Comparison of ENCODE assay signal across 8 cellular contexts in genomic region chr6:13813011-13813410, GRCh38. TPM values are rescaled to one million over a fixed set of nuclear protein-coding genes. Genes with fewer than 3 reads are reported as not detected.
DNase-seq lines count a peak whose midpoint lies in the region; ATAC-seq and TF ChIP-seq lines count a peak whose summit lies in the region.

No MANE protein-coding gene starts in this region.

- 53 to 57% methylated on average over 7 of the region's 7 CpGs for WGBS in aorta, 2 donors

- TF ChIP-seq CTCF in right atrium auricular region (IDR thresholded peaks at IDR 0.05) = no peak
- no peak for TF ChIP-seq CTCF in lower lobe of right lung (IDR thresholded peaks at IDR 0.05)

- no peaks in the 10 kb centered on the region for H3K36me3 ChIP-seq in right atrium auricular region
- H3K36me3 ChIP-seq in adipocyte (ENCODE audit: control insufficient read depth, insufficient read depth, low read length, severe bottlenecking) = no peaks in the 10 kb centered on the region
- H3K36me3 ChIP-seq in lower lobe of right lung = no peaks in the 10 kb centered on the region
- H3K36me3 ChIP-seq in aorta (ENCODE audit: control insufficient read depth in 1 of 2, insufficient read depth in 2 of 2, low read length in 1 of 2) = peaks cover 0 to 2% of the 10 kb centered on the region in 2 donors

- intact Hi-C loops in left ventricle myocardium superior (cut with micrococcal nuclease) (no loop called here), lower lobe of right lung (cut with DNase I) (no loop called here), aorta (cut with DNase I) (loop anchor here in 1 of 2 donors (5.0 to 10.0 kb wide), 2 partner anchors 101 to 252 kb away; partner anchors contain the start of gene RANBP9)

- DNase-seq in right atrium auricular region (ENCODE audit: low spot score) (no peak), left ventricle myocardium superior (no peak), adipocyte (ENCODE audit: low read depth) (peak; percentile 6), lower lobe of right lung (no peak), aorta (no peak), COR-L47 (lab: John Stamatoyannopoulos, UW) (no peak), SHP77 (lab: John Stamatoyannopoulos, UW) (no peak)

- no peaks in the 10 kb centered on the region for H3K27me3 ChIP-seq in right atrium auricular region
- no peaks in the 10 kb centered on the region for H3K27me3 ChIP-seq in adipocyte (replicated peaks; ENCODE audit: control insufficient read depth, insufficient read depth, low read length)
- H3K27me3 ChIP-seq in lower lobe of right lung (ENCODE audit: low read depth) = no peaks in the 10 kb centered on the region
- no peaks in the 10 kb centered on the region for H3K27me3 ChIP-seq in aorta (ENCODE audit: control insufficient read depth in 1 of 2, insufficient read depth in 2 of 2, low read length in 1 of 2)

- H3K4me1 ChIP-seq in right atrium auricular region (peaks cover 0 to 41% of the 10 kb centered on the region in 2 donors), adipocyte (ENCODE audit: control insufficient read depth, insufficient read depth, low read length) (peaks cover 30% of the 10 kb centered on the region), lower lobe of right lung (peaks cover 39% of the 10 kb centered on the region), aorta (ENCODE audit: control insufficient read depth in 1 of 2, insufficient read depth in 2 of 2, low read length in 2 of 2) (peaks cover 0 to 2% of the 10 kb centered on the region in 2 donors)

- H3K4me3 ChIP-seq in right atrium auricular region (peak overlapping the region; percentile 90 to 95), adipocyte (ENCODE audit: low read length) (peak overlapping the region; percentile 87), lower lobe of right lung (peak overlapping the region; percentile 85), aorta (ENCODE audit: low read length in 2 of 2) (peak overlapping the region; percentile 52 to 86)

- H3K9ac ChIP-seq in adipocyte (ENCODE audit: low read length) = peak overlapping the region; percentile 91

- H3K9me3 ChIP-seq in right atrium auricular region (no peaks in the 10 kb centered on the region), adipocyte (ENCODE audit: control insufficient read depth, low read length) (no peaks in the 10 kb centered on the region), lower lobe of right lung (no peaks in the 10 kb centered on the region), aorta (ENCODE audit: control insufficient read depth, low read length) (no peaks in the 10 kb centered on the region)

- H3K27ac ChIP-seq in right atrium auricular region (peak overlapping the region; percentile 95 to 99), lower lobe of right lung (peak overlapping the region; percentile 94), aorta (ENCODE audit: low read depth in 1 of 2, low read length in 2 of 2) (no peak overlapping the region)

- ATAC-seq in left ventricle myocardium superior = no peak
- ATAC-seq in lower lobe of right lung = no peak
- ATAC-seq in aorta (ENCODE audit: low FRiP score) = no peak
- no peak for ATAC-seq in GM21528 (IDR thresholded peaks at IDR 0.05; ENCODE audit: low FRiP score, unreplicated experiment)

RNA-seq across cellular contexts. Expression of gene MCUR1, which starts 1.3 kb away (rescaled TPM):
- total RNA-seq in right atrium auricular region (10 to 100 TPM; 11.0 to 11.2 TPM), left ventricle myocardium superior (30.8 TPM), lower lobe of right lung (26.1 TPM), aorta (10 to 100 TPM; 17.3 to 19.3 TPM)
- 10 to 100 TPM in 1 of 2 donors, 1 to 10 TPM in 1; 6.6 to 32.9 TPM for polyA plus RNA-seq in aorta

Comparison
In these comparisons a context has a peak if more than half of its experiments do, and no peak if none do; other contexts are left out.
1. H3K27ac ChIP-seq: peak in right atrium auricular region (2 of 2) and lower lobe of right lung (single experiment); none in aorta (0 of 2).
2. Peak in every context shown above with its lines, with median percentiles within 50 percentile points of each other: H3K4me3 ChIP-seq.